ENCODE assay signal across 8 cellular contexts in genomic region chr12:123106640-123107359, GRCh38. TPM values are rescaled to one million over a fixed set of nuclear protein-coding genes. Genes with fewer than 3 reads are reported as not detected.
DNase-seq lines count a peak whose midpoint lies in the region; ATAC-seq, FAIRE-seq and TF ChIP-seq lines count a peak whose summit lies in the region.

No MANE protein-coding gene starts in this region.

- H3K9me3 ChIP-seq in endothelial cell of umbilical vein (replicated peaks; ENCODE audit: control insufficient read depth, insufficient read depth, low read length) (no peaks in the 10 kb centered on the region), ascending aorta (no peaks in the 10 kb centered on the region)

- no peaks in the 10 kb centered on the region for H4K20me1 ChIP-seq in endothelial cell of umbilical vein (replicated peaks; ENCODE audit: control insufficient read depth, extremely low read depth, insufficient read depth, low read length)

- FAIRE-seq in endothelial cell of umbilical vein (lab: Jason Lieb, UNC), result no peak

- H3K9ac ChIP-seq in endothelial cell of umbilical vein (replicated peaks; ENCODE audit: extremely low read depth, insufficient read depth, low read length), result no peak overlapping the region

- intact Hi-C loops in endothelial cell of umbilical vein (cut with micrococcal nuclease), result no loop called here
- intact Hi-C loops in ascending aorta (cut with DNase I), result loop anchor here (5.0 kb wide), 1 partner anchor 64 kb away; no protein-coding TSS in a partner anchor

- ATAC-seq in GM18867 (IDR thresholded peaks at IDR 0.05; ENCODE audit: unreplicated experiment), result no peak
- ATAC-seq in GM21528 (IDR thresholded peaks at IDR 0.05; ENCODE audit: low FRiP score, unreplicated experiment), result no peak
- no peak for ATAC-seq in GM21381 (IDR thresholded peaks at IDR 0.05; ENCODE audit: unreplicated experiment)

- no peak overlapping the region for H3K4me2 ChIP-seq in endothelial cell of umbilical vein (ENCODE audit: insufficient read depth, low read length)

- H3K36me3 ChIP-seq in endothelial cell of umbilical vein (ENCODE audit: control insufficient read depth in 2 of 2, extremely low read depth in 1 of 2, insufficient read depth in 2 of 2, low read length in 2 of 2), result no peaks in the 10 kb centered on the region
- no peaks in the 10 kb centered on the region for H3K36me3 ChIP-seq in ascending aorta

- CTCF ChIA-PET in endothelial cell of umbilical vein (lab: Charles Lee), result interaction anchor here (0.7 to 1.7 kb wide), 4 partner anchors 12 to 50 kb away, joined by 3 to 4 read pairs (median 3); no protein-coding TSS in a partner anchor

- in situ Hi-C loops in KBM-7 (cut with MboI; ENCODE audit: low pct_unique_long_range_greater_than_20kb, low sequenced_read_pairs), result no loop called here

- no peak overlapping the region for H2AFZ ChIP-seq in endothelial cell of umbilical vein (ENCODE audit: low read depth, low read length)

- H3K27me3 ChIP-seq in endothelial cell of umbilical vein (ENCODE audit: control insufficient read depth in 2 of 2, insufficient read depth in 2 of 2, low read length in 2 of 2), result no peaks in the 10 kb centered on the region
- H3K27me3 ChIP-seq in ascending aorta, result no peaks in the 10 kb centered on the region

- BruUV-seq in endothelial cell of umbilical vein (replicated peaks; lab: Mats Ljungman, UMichigan), result no TSS peak

- H3K9me1 ChIP-seq in endothelial cell of umbilical vein (replicated peaks; ENCODE audit: control insufficient read depth, extremely low read depth, insufficient read depth, low read length), result no peaks in the 10 kb centered on the region

- DNase-seq in KBM-7 (peak; percentile 88), endothelial cell of umbilical vein (ENCODE audit: low read depth, low spot score) (peak; percentile 5), ascending aorta (ENCODE audit: low spot score in 2 of 2) (no peak)
- peak; percentile 70 for DNase-seq in activated CD4-positive, alpha-beta T cell treated with anti-CD3 and anti-CD28 coated beads for 48 hours
- peak; percentile 34 for DNase-seq in stimulated activated CD8-positive, alpha-beta memory T cell treated with anti-CD3 and anti-CD28 coated beads, Interleukin-12 subunit alpha, Interleukin-12 subunit beta, amount 100 ng/mL, for 4 hours (ENCODE audit: low read depth)

- H3K79me2 ChIP-seq in endothelial cell of umbilical vein (ENCODE audit: control insufficient read depth, insufficient read depth, low read length), result no peaks in the 10 kb centered on the region

- TF ChIP-seq POLR2A in endothelial cell of umbilical vein (IDR thresholded peaks at IDR 0.05; ENCODE audit: low read depth, low read length), result no peak

- POLR2A ChIA-PET in endothelial cell of umbilical vein (lab: Charles Lee), result interaction anchor here (1.3 kb wide), 1 partner anchor 126 kb away, joined by 3 read pairs; no protein-coding TSS in a partner anchor

- H3K4me3 ChIP-seq in endothelial cell of umbilical vein (replicated peaks in 1 of 3; ENCODE audit: insufficient read depth in 1 of 3, low read depth in 1 of 3, low read length in 3 of 3) (no peak overlapping the region), ascending aorta (no peak overlapping the region)

- peak overlapping the region; percentile 84 for H3K27ac ChIP-seq in endothelial cell of umbilical vein (ENCODE audit: insufficient read depth, low read depth, low read length)
- H3K27ac ChIP-seq in ascending aorta, result no peak overlapping the region

- H3K4me1 ChIP-seq in endothelial cell of umbilical vein (ENCODE audit: control insufficient read depth, extremely low read depth, insufficient read depth, low read length) (peaks cover 29% of the 10 kb centered on the region), ascending aorta (peaks cover 7 to 11% of the 10 kb centered on the region in 2 donors)

- dilution Hi-C loops in endothelial cell of umbilical vein (cut with MboI; ENCODE audit: extremely low pct_ligation_motif_present, low sequenced_read_pairs), result no loop called here

- no peak for TF ChIP-seq CTCF in endothelial cell of umbilical vein (IDR thresholded peaks at IDR 0.05; ENCODE audit: extremely low read depth in 1 of 2, insufficient read depth in 1 of 2, low read depth in 1 of 2, low read length in 2 of 2)
- TF ChIP-seq CTCF in ascending aorta (IDR thresholded peaks at IDR 0.05), result no peak

TF ChIP-seq in endothelial cell of umbilical vein, 7 proteins besides CTCF, POLR2A, EP300 and RAD21:
- TF ChIP-seq GATA2 (IDR thresholded peaks at IDR 0.05; ENCODE audit: insufficient read depth, insufficient read length, low read depth, low read length), result no peak
- no peak for TF ChIP-seq FOS (IDR thresholded peaks at IDR 0.05; ENCODE audit: borderline replicate concordance, insufficient read depth, low read length)
- no peak for TF ChIP-seq MYC (IDR thresholded peaks at IDR 0.05; ENCODE audit: low read depth, low read length)
- no peak for TF ChIP-seq JUN (IDR thresholded peaks at IDR 0.05; ENCODE audit: borderline replicate concordance, insufficient read depth, insufficient read length, low read depth)
- no peak for TF ChIP-seq MAX (IDR thresholded peaks at IDR 0.05; ENCODE audit: insufficient read depth, insufficient read length)
- no peak for TF ChIP-seq EZH2 (IDR thresholded peaks at IDR 0.05; ENCODE audit: borderline replicate concordance, low read depth, low read length, severe bottlenecking)
- TF ChIP-seq POLR2AphosphoS5 (IDR thresholded peaks at IDR 0.05; ENCODE audit: insufficient read depth, low read depth, low read length), result no peak
TF ChIP-seq in endothelial cell of umbilical vein: peak in this region for 0.

RNA-seq across cellular contexts. Expression of gene PITPNM2, which starts 44.1 kb away (rescaled TPM):
- total RNA-seq in endothelial cell of umbilical vein, result 15.9 and 21.4 TPM in 2 replicates
- 4.2 and 4.4 TPM in 2 replicates for polyA plus RNA-seq in endothelial cell of umbilical vein
- 3.0 and 3.3 TPM in 2 replicates for polyA plus RNA-seq in endothelial cell of umbilical vein (2011; cell fraction: cytosol; rRNA removed)
- polyA plus RNA-seq in endothelial cell of umbilical vein (2011; cell fraction: nucleus; rRNA removed), result 16.4 and 17.2 TPM in 2 replicates
- polyA plus RNA-seq in endothelial cell of umbilical vein (2012), result 8.9 and 10.9 TPM in 2 replicates
- 10.4 and 13.7 TPM in 2 replicates for polyA minus RNA-seq in endothelial cell of umbilical vein
- polyA minus RNA-seq in endothelial cell of umbilical vein (2011; cell fraction: cytosol; rRNA and poly(A)+ RNA removed), result 4.4 TPM
- 14.5 and 16.8 TPM in 2 replicates for polyA minus RNA-seq in endothelial cell of umbilical vein (2011; cell fraction: nucleus; rRNA and poly(A)+ RNA removed)
- 8.4 TPM for total RNA-seq in ascending aorta

Comparison
In these comparisons a context has a peak if more than half of its experiments do, and no peak if none do; other contexts are left out.
1. DNase-seq: peak in KBM-7 (single experiment), activated CD4-positive, alpha-beta T cell treated with anti-CD3 and anti-CD28 coated beads for 48 hours (single experiment), endothelial cell of umbilical vein (single experiment) and stimulated activated CD8-positive, alpha-beta memory T cell treated with anti-CD3 and anti-CD28 coated beads, Interleukin-12 subunit alpha, Interleukin-12 subunit beta, amount 100 ng/mL, for 4 hours (single experiment); none in ascending aorta (0 of 2).